ENCODE assay signal across 11 cellular contexts in the genomic region with DNA sequence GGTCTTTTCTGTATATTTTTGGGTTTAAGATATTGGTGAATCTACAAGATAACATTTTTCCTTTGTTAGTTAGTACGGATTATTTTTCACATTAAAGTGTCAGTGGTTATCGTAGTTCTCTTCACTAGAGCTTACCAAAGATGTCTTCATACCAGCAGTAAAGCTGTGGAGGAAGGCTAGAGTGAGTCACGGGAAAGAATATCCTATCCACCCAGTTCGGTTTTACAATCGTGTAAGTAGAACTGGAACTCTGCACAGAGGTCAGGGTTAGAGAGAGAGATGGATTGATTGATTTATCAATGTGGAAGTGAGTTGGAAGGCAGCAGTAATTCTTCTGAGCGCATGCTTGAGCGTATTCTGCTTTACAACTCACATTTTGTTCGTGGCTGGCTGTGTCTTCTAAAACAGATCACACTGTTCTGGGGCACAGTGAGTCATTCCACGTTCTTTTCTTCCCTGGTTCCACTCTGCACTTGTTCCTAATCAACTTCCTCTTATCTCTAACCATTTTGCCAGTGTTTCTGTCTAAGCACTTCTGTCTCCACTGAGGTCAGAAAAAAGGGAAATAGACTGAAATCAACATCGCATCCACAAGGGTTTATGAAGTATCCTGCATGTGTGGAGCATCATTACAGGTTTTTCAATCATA.
A peak's percentile ranks its signal among the peaks of the same experiment; 100 is the strongest.
DNase-seq lines count a peak whose midpoint lies in the region; ATAC-seq, FAIRE-seq and TF ChIP-seq lines count a peak whose summit lies in the region.
"Had no signal": no experiment of that assay in that cellular context is flagged by ENCODE, and none has a peak within 500 bp of the region (broad histone marks: within the 10 kb centered on the region; RNA-seq: fewer than 3 reads in every experiment).

No MANE protein-coding gene starts in this region.

- H3K36me3 ChIP-seq in ACC112 (ENCODE audit: insufficient read depth, low read length) (no peaks in the 10 kb centered on the region), mucosa of descending colon (ENCODE audit: low read depth) (no peaks in the 10 kb centered on the region)

- no peaks in the 10 kb centered on the region for H3K27me3 ChIP-seq in ACC112 (ENCODE audit: insufficient read depth, low read length)

- H2AFZ ChIP-seq in ACC112 (ENCODE audit: low read length, unreplicated experiment): no peak overlapping the region

- intact Hi-C loops in mucosa of descending colon (cut with DNase I, micrococcal nuclease): no loop called here

- no peak overlapping the region for H3K27ac ChIP-seq in ACC112 (ENCODE audit: low read depth, low read length)

- no peaks in the 10 kb centered on the region for H3K9me3 ChIP-seq in mucosa of descending colon

- peak; percentile 65 for ATAC-seq in mucosa of descending colon
- no peak for ATAC-seq in GM21528 (IDR thresholded peaks at IDR 0.05; ENCODE audit: low FRiP score, unreplicated experiment)
- ATAC-seq in HG03139 (IDR thresholded peaks at IDR 0.05; ENCODE audit: unreplicated experiment): no peak

- H3K4me3 ChIP-seq in ACC112 (ENCODE audit: low read depth, low read length): 0 out of 2 replicates have a peak overlapping the region, but pooled peaks have one; percentile 19
- no peak overlapping the region for H3K4me3 ChIP-seq in choroid plexus epithelial cell (ENCODE audit: low read depth, low read length)
- no peak overlapping the region for H3K4me3 ChIP-seq in mucosa of descending colon

- no peaks in the 10 kb centered on the region for H3K79me2 ChIP-seq in ACC112 (ENCODE audit: control insufficient read depth, insufficient read depth, low read length, unreplicated experiment)

- DNase-seq in NCI-H460 (ENCODE audit: extremely low read depth, low read depth): peak; percentile 24
- peak; percentile 5 for DNase-seq in choroid plexus epithelial cell (ENCODE audit: low read depth)
- DNase-seq in mucosa of descending colon: no peak
- DNase-seq in ACHN: no peak
- DNase-seq in RCC 7860 (ENCODE audit: low spot score): no peak
- DNase-seq: mesendoderm; stimulated activated CD4-positive, alpha-beta T cell treated with anti-CD3 and anti-CD28 coated beads, Interleukin-4, amount 100 ng/mL, for 1 hour had no signal

- FAIRE-seq in RCC 7860 (lab: Jason Lieb, UNC): no peak
- FAIRE-seq: endometrium had no signal

- TF ChIP-seq CTCF in choroid plexus epithelial cell (conservative IDR thresholded peaks at IDR 0.05; ENCODE audit: low read depth, low read length) (no peak), mucosa of descending colon (IDR thresholded peaks at IDR 0.05) (no peak)

- in situ Hi-C loops in ACHN (cut with HindIII; ENCODE audit: low pct_ligation_motif_present, low pct_unique_long_range_greater_than_20kb, low sequenced_read_pairs): no loop called here

- H3K4me1 ChIP-seq in ACC112 (ENCODE audit: control insufficient read depth, insufficient read depth, low read length, unreplicated experiment) (peaks cover 10% of the 10 kb centered on the region), mucosa of descending colon (ENCODE audit: low read depth) (no peaks in the 10 kb centered on the region)

Comparison
In these comparisons a context has a peak if more than half of its experiments do, and no peak if none do; other contexts are left out.
1. DNase-seq: peak in NCI-H460 (single experiment) and choroid plexus epithelial cell (single experiment); none in mucosa of descending colon (0 of 3), ACHN (single experiment) and RCC 7860 (single experiment).